In the genomic region with DNA sequence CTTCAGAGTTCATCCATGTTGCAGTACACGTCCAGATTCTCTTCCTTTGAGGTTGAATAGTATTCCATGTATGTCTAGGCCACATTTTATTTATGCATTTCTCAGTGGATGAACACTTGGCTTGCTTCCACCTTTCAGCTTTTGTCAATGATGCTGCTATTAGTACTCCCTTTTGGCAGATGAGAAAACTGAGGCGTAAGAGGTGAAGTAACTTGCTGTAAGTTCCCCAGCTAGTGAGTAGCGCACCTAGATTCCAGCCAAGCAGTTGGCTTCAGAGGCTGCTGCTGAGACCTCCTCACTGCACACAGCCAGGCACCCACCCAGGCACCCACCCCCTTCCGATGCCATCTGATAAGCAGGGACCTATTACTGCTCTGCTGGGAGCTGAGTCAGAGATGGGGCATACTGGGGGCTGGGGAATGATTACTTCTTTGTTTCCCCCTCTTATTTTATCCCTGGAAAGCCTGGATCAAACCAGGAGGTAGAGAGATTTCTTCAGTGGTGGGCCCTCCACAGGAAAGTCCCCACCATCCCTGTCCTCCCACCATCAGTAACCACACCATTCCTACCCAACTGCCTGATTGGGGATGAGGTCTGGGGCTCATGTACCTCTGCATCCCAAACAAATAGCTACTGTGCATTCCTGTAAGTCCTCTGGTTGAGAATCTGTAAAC, we compare ENCODE assay signal across 11 cellular contexts.
DNase-seq lines count a peak whose midpoint lies in the region; ATAC-seq and TF ChIP-seq lines count a peak whose summit lies in the region.
"Had no signal": no experiment of that assay in that cellular context is flagged by ENCODE, and none has a peak within 500 bp of the region (broad histone marks: within the 10 kb centered on the region; RNA-seq: fewer than 3 reads in every experiment).

No MANE protein-coding gene starts in this region.

- TF ChIP-seq CTCF in CD14-positive monocyte (IDR thresholded peaks at IDR 0.05), result no peak
- no peak for TF ChIP-seq CTCF in body of pancreas (IDR thresholded peaks at IDR 0.05)
- no peak for TF ChIP-seq CTCF in endothelial cell (IDR thresholded peaks at IDR 0.05; ENCODE audit: unreplicated experiment)

- H3K4me3 Mint-ChIP-seq in CD14-positive monocyte, result peak overlapping the region in 1 of 2 donors; percentile 53
- peak overlapping the region; percentile 42 for H3K4me3 Mint-ChIP-seq in activated T-helper 2 cell treated with anti-CD3 and anti-CD28 coated beads, Interferon-gamma antibody, Interleukin-2, Interleukin-4, amounts not matched to agents 10 μg/mL and 5 μg/mL and 100 μg/mL, durations not matched to agents 14 hours and 24 hours and 36 hours (ENCODE audit: low read depth)
- H3K4me3 Mint-ChIP-seq in naive B cell, result peak overlapping the region in 2 of 8 donors; percentile 16 to 55
- no peak overlapping the region for H3K4me3 Mint-ChIP-seq in endothelial cell (ENCODE audit: unreplicated experiment)

- no peaks in the 10 kb centered on the region for H3K36me3 ChIP-seq in body of pancreas (replicated peaks in 1 of 2; ENCODE audit: insufficient read depth in 1 of 2, low read depth in 2 of 2)

- peaks cover 0 to 3% (median 1%) of the 10 kb centered on the region in 7 donors for H3K9me3 Mint-ChIP-seq in CD14-positive monocyte
- H3K9me3 Mint-ChIP-seq in activated T-helper 2 cell treated with anti-CD3 and anti-CD28 coated beads, Interferon-gamma antibody, Interleukin-2, Interleukin-4, amounts not matched to agents 10 μg/mL and 5 μg/mL and 100 μg/mL, durations not matched to agents 14 hours and 24 hours and 36 hours, result no peaks in the 10 kb centered on the region
- H3K9me3 Mint-ChIP-seq in naive B cell, result peaks cover 0 to 4% (median 0%) of the 10 kb centered on the region in 7 donors
- peaks cover 7% of the 10 kb centered on the region for H3K9me3 Mint-ChIP-seq in endothelial cell (ENCODE audit: unreplicated experiment)

- no peak overlapping the region for H3K27ac ChIP-seq in body of pancreas

- H3K27me3 Mint-ChIP-seq in CD14-positive monocyte (ENCODE audit: low read depth in 3 of 3) (peaks cover 0 to 3% (median 2%) of the 10 kb centered on the region in 3 donors), naive B cell (peaks cover 0 to 14% (median 4%) of the 10 kb centered on the region in 3 donors), endothelial cell (ENCODE audit: unreplicated experiment) (peaks cover 4% of the 10 kb centered on the region)
- H3K27me3 Mint-ChIP-seq in activated T-helper 2 cell treated with anti-CD3 and anti-CD28 coated beads, Interferon-gamma antibody, Interleukin-2, Interleukin-4, amounts not matched to agents 10 μg/mL and 5 μg/mL and 100 μg/mL, durations not matched to agents 14 hours and 24 hours and 36 hours (ENCODE audit: low read depth), result no peaks in the 10 kb centered on the region

- H3K4me1 Mint-ChIP-seq in CD14-positive monocyte (peaks cover 67% of the 10 kb centered on the region), naive B cell (peaks cover 16 to 30% (median 18%) of the 10 kb centered on the region in 3 donors), endothelial cell (ENCODE audit: unreplicated experiment) (no peaks in the 10 kb centered on the region)
- peaks cover 61% of the 10 kb centered on the region for H3K4me1 Mint-ChIP-seq in activated T-helper 2 cell treated with anti-CD3 and anti-CD28 coated beads, Interferon-gamma antibody, Interleukin-2, Interleukin-4, amounts not matched to agents 10 μg/mL and 5 μg/mL and 100 μg/mL, durations not matched to agents 14 hours and 24 hours and 36 hours (ENCODE audit: low read depth)

- no peaks in the 10 kb centered on the region for H3K27me3 ChIP-seq in body of pancreas
- H3K27me3 ChIP-seq: dorsolateral prefrontal cortex had no signal

- no peak for DNase-seq in CD14-positive monocyte (ENCODE audit: low spot score)
- DNase-seq in HCEC 1CT, result peak; percentile 5
- no peak for DNase-seq in activated T-helper 2 cell treated with anti-CD3 and anti-CD28 coated beads, Interferon-gamma antibody, Interleukin-2, Interleukin-4, amounts not matched to agents 10 μg/mL and 5 μg/mL and 100 μg/mL, durations not matched to agents 14 hours and 24 hours and 36 hours (ENCODE audit: low spot score)
- no peak for DNase-seq in naive B cell
- DNase-seq in body of pancreas, result no peak
- no peak for DNase-seq in NCI-H69 (lab: John Stamatoyannopoulos, UW)
- DNase-seq in endothelial cell (ENCODE audit: low spot score), result no peak
- DNase-seq in NCI-H2196 treated with DMSO at 0.1 percent for 48 hours (lab: John Stamatoyannopoulos, UW; ENCODE audit: unreplicated experiment), result no peak
- DNase-seq: activated gamma-delta T cell treated with Interleukin-2 at 50 U/mL for 16 hours, Calu3, dorsolateral prefrontal cortex had no signal

- H3K4me3 ChIP-seq in body of pancreas, result no peak overlapping the region
- H3K4me3 ChIP-seq: dorsolateral prefrontal cortex had no signal

- WGBS in body of pancreas, 2 donors, result 69 to 87% methylated on average over 4 of the region's 4 CpGs

- peaks cover 6% of the 10 kb centered on the region for H3K4me1 ChIP-seq in body of pancreas

- H3K36me3 Mint-ChIP-seq in CD14-positive monocyte, result no peaks in the 10 kb centered on the region
- H3K36me3 Mint-ChIP-seq in activated T-helper 2 cell treated with anti-CD3 and anti-CD28 coated beads, Interferon-gamma antibody, Interleukin-2, Interleukin-4, amounts not matched to agents 10 μg/mL and 5 μg/mL and 100 μg/mL, durations not matched to agents 14 hours and 24 hours and 36 hours (ENCODE audit: low read depth), result no peaks in the 10 kb centered on the region
- H3K36me3 Mint-ChIP-seq in naive B cell, result peaks cover 0 to 6% of the 10 kb centered on the region in 2 donors
- peaks cover 5% of the 10 kb centered on the region for H3K36me3 Mint-ChIP-seq in endothelial cell (ENCODE audit: low read depth, unreplicated experiment)

- intact Hi-C loops in CD14-positive monocyte (cut with micrococcal nuclease) (loop anchor here (10.0 kb wide), 2 partner anchors 183 to 273 kb away; a partner anchor contains a TSS), body of pancreas (cut with DNase I) (no loop called here)
- intact Hi-C loops in activated T-helper 2 cell treated with anti-CD3 and anti-CD28 coated beads, Interferon-gamma antibody, Interleukin-2, Interleukin-4, amounts not matched to agents 10 μg/mL and 5 μg/mL and 100 μg/mL, durations not matched to agents 14 hours and 24 hours and 36 hours (cut with micrococcal nuclease), result loop anchor here (1.0 to 5.0 kb wide), 7 partner anchors 27 to 609 kb away; no protein-coding TSS in a partner anchor

- H3K27ac Mint-ChIP-seq in CD14-positive monocyte, result peak overlapping the region; percentile 72 to 92 (median 89)
- H3K27ac Mint-ChIP-seq in activated T-helper 2 cell treated with anti-CD3 and anti-CD28 coated beads, Interferon-gamma antibody, Interleukin-2, Interleukin-4, amounts not matched to agents 10 μg/mL and 5 μg/mL and 100 μg/mL, durations not matched to agents 14 hours and 24 hours and 36 hours, result peak overlapping the region; percentile 95
- H3K27ac Mint-ChIP-seq in naive B cell, result peak overlapping the region in 4 of 6 donors; percentile 38 to 91 (median 58)
- H3K27ac Mint-ChIP-seq in endothelial cell (ENCODE audit: unreplicated experiment), result no peak overlapping the region

- no peaks in the 10 kb centered on the region for H3K9me3 ChIP-seq in body of pancreas

- ATAC-seq in naive B cell (ENCODE audit: low read depth in 2 of 2) (no peak), body of pancreas (no peak)

- TF ChIP-seq POLR2A in body of pancreas (IDR thresholded peaks at IDR 0.05), result no peak
